Comparison of ENCODE assay signal across 21 cellular contexts in genomic region chr22:33640900-33641299, GRCh38.
"Had no signal": no experiment of that assay in that cellular context is flagged by ENCODE, and none has a peak within 500 bp of the region (broad histone marks: within the 10 kb centered on the region; RNA-seq: fewer than 3 reads in every experiment).

No MANE protein-coding gene starts in this region.

- ATAC-seq: effector memory CD8-positive, alpha-beta T cell; gastroesophageal sphincter; left colon; naive thymus-derived CD4-positive, alpha-beta T cell; psoas muscle; sciatic nerve; stimulated activated memory B cell treated with anti-CD40 and anti-IgM and Interleukin-4, amounts not matched to agents 10 μg/mL and 1 μg/mL and 100 μg/mL, for 72 hours; upper lobe of right lung had no signal

- H3K27me3 ChIP-seq: esophagus squamous epithelium, gastroesophageal sphincter, neutrophil, spleen, tibial artery, upper lobe of right lung, vagina had no signal

- H3K27ac ChIP-seq: esophagus squamous epithelium, gastroesophageal sphincter, neutrophil, psoas muscle, spleen, tibial artery, upper lobe of right lung, vagina had no signal

- H3K4me3 Mint-ChIP-seq: effector memory CD8-positive, alpha-beta T cell; naive thymus-derived CD4-positive, alpha-beta T cell; nephron progenitor cell; stimulated activated memory B cell treated with anti-CD40 and anti-IgM and Interleukin-4, amounts not matched to agents 10 μg/mL and 1 μg/mL and 100 μg/mL, for 72 hours; stimulated activated naive CD8-positive, alpha-beta T cell treated with anti-CD3 and anti-CD28 coated beads, Interleukin-15, Interleukin-2, amounts not matched to agents 100 ng/mL and 50 ng/mL, for 24 hours had no signal

- H3K4me1 ChIP-seq: esophagus squamous epithelium, gastroesophageal sphincter, psoas muscle, spleen, tibial artery, upper lobe of right lung, vagina had no signal

- H3K27me3 Mint-ChIP-seq: effector memory CD8-positive, alpha-beta T cell; stimulated activated memory B cell treated with anti-CD40 and anti-IgM and Interleukin-4, amounts not matched to agents 10 μg/mL and 1 μg/mL and 100 μg/mL, for 72 hours; stimulated activated naive CD8-positive, alpha-beta T cell treated with anti-CD3 and anti-CD28 coated beads, Interleukin-15, Interleukin-2, amounts not matched to agents 100 ng/mL and 50 ng/mL, for 24 hours had no signal

- H3K27ac Mint-ChIP-seq: effector memory CD8-positive, alpha-beta T cell; naive thymus-derived CD4-positive, alpha-beta T cell; stimulated activated memory B cell treated with anti-CD40 and anti-IgM and Interleukin-4, amounts not matched to agents 10 μg/mL and 1 μg/mL and 100 μg/mL, for 72 hours; stimulated activated naive CD8-positive, alpha-beta T cell treated with anti-CD3 and anti-CD28 coated beads, Interleukin-15, Interleukin-2, amounts not matched to agents 100 ng/mL and 50 ng/mL, for 24 hours had no signal

- H3K36me3 ChIP-seq: esophagus squamous epithelium, gastroesophageal sphincter, neutrophil, upper lobe of right lung, vagina had no signal

- H3K9me3 ChIP-seq: neutrophil, psoas muscle, upper lobe of right lung, vagina had no signal

- H3K4me1 Mint-ChIP-seq: naive thymus-derived CD4-positive, alpha-beta T cell had no signal

- H3K4me3 ChIP-seq: esophagus squamous epithelium, gastroesophageal sphincter, psoas muscle, spleen, tibial artery, upper lobe of right lung, vagina had no signal

- H3K36me3 Mint-ChIP-seq: naive thymus-derived CD4-positive, alpha-beta T cell had no signal

- DNase-seq: cortex of kidney; effector memory CD8-positive, alpha-beta T cell; esophagus squamous epithelium; foreskin fibroblast; left colon; naive thymus-derived CD4-positive, alpha-beta T cell; nephron progenitor cell; psoas muscle; retina; spleen; stimulated activated CD4-positive, alpha-beta T cell treated with anti-CD3 and anti-CD28 coated beads, Interleukin-15, amount 100 ng/mL, for 24 hours; stimulated activated CD4-positive, alpha-beta T cell treated with anti-CD3 and anti-CD28 coated beads, Interleukin-1b, Interleukin-23, amount 100 ng/mL, for 48 hours; stimulated activated CD4-positive, alpha-beta T cell treated with anti-CD3 and anti-CD28 coated beads, Interleukin-4, amount 100 ng/mL, for 24 hours; tibial artery; upper lobe of right lung had no signal
